Comparison of ENCODE assay signal across 19 cellular contexts in genomic region chr9:131965841-131966240, GRCh38.
DNase-seq lines count a peak whose midpoint lies in the region; ATAC-seq and TF ChIP-seq lines count a peak whose summit lies in the region.
"Had no signal": no experiment of that assay in that cellular context is flagged by ENCODE, and none has a peak within 500 bp of the region (broad histone marks: within the 10 kb centered on the region; RNA-seq: fewer than 3 reads in every experiment).

No MANE protein-coding gene starts in this region.

- no peak for TF ChIP-seq CTCF in GM23338 (conservative IDR thresholded peaks at IDR 0.05; ENCODE audit: low read depth in 2 of 2)
- TF ChIP-seq CTCF in endodermal cell (conservative IDR thresholded peaks at IDR 0.05): no peak
- TF ChIP-seq CTCF in natural killer cell (IDR thresholded peaks at IDR 0.05): no peak
- no peak for TF ChIP-seq CTCF in gastroesophageal sphincter (IDR thresholded peaks at IDR 0.05)

- peak overlapping the region; percentile 53 for H2BK12ac ChIP-seq in trophoblast cell (ENCODE audit: low read length)

- H3K27ac Mint-ChIP-seq in GM23338: no peak overlapping the region
- no peak overlapping the region for H3K27ac Mint-ChIP-seq in endodermal cell
- no peak overlapping the region for H3K27ac Mint-ChIP-seq in natural killer cell
- H3K27ac Mint-ChIP-seq: B cell; CD8-positive, alpha-beta T cell; HFFc6 had no signal

- H3K4me1 Mint-ChIP-seq in GM23338: peaks cover 25% of the 10 kb centered on the region
- peaks cover 19% of the 10 kb centered on the region for H3K4me1 Mint-ChIP-seq in endodermal cell
- peaks cover 12 to 23% of the 10 kb centered on the region in 2 donors for H3K4me1 Mint-ChIP-seq in natural killer cell
- H3K4me1 Mint-ChIP-seq: B cell had no signal

- H4K20me1 ChIP-seq in GM23338 (replicated peaks; ENCODE audit: insufficient read depth): peaks cover 48% of the 10 kb centered on the region

- H3K4me2 ChIP-seq in GM23338 (no peak overlapping the region), trophoblast cell (ENCODE audit: low read length) (no peak overlapping the region)
- H3K4me2 ChIP-seq: BLaER1 had no signal

- H3K36me3 ChIP-seq in GM23338 (ENCODE audit: insufficient read depth): no peaks in the 10 kb centered on the region
- no peaks in the 10 kb centered on the region for H3K36me3 ChIP-seq in NT2/D1 (ENCODE audit: insufficient read depth, insufficient read length, low read length)
- no peaks in the 10 kb centered on the region for H3K36me3 ChIP-seq in endodermal cell (ENCODE audit: control insufficient read depth, insufficient read depth, low read length)
- H3K36me3 ChIP-seq in trophoblast cell (ENCODE audit: control insufficient read depth in 1 of 2, insufficient read depth in 2 of 2, low read length in 2 of 2): no peaks in the 10 kb centered on the region
- no peaks in the 10 kb centered on the region for H3K36me3 ChIP-seq in gastroesophageal sphincter
- H3K36me3 ChIP-seq: BLaER1 had no signal

- H3K4me1 ChIP-seq in GM23338 (ENCODE audit: insufficient read depth) (peaks cover 32% of the 10 kb centered on the region), NT2/D1 (ENCODE audit: insufficient read depth, insufficient read length) (peaks cover 6% of the 10 kb centered on the region), endodermal cell (ENCODE audit: control insufficient read depth, insufficient read depth, low read length) (peaks cover 3% of the 10 kb centered on the region), trophoblast cell (ENCODE audit: control insufficient read depth in 1 of 2, insufficient read depth in 2 of 2, low read length in 2 of 2) (peaks cover 10 to 13% of the 10 kb centered on the region in 2 experiments), gastroesophageal sphincter (peaks cover 0 to 13% (median 0%) of the 10 kb centered on the region in 3 donors)
- H3K4me1 ChIP-seq: Caco-2 had no signal

- no peak overlapping the region for H4K91ac ChIP-seq in trophoblast cell (ENCODE audit: low read depth, low read length)

- H4K12ac ChIP-seq in trophoblast cell (ENCODE audit: low read depth, low read length): no peak overlapping the region

- intact Hi-C loops in natural killer cell (cut with micrococcal nuclease): no loop called here

- H3K18ac ChIP-seq in trophoblast cell (ENCODE audit: low read length): no peak overlapping the region

- no peak overlapping the region for H2BK5ac ChIP-seq in trophoblast cell (ENCODE audit: low read depth, low read length, poor library complexity)

- no peak overlapping the region for H3K14ac ChIP-seq in trophoblast cell (ENCODE audit: low read length)

- H3K9me3 Mint-ChIP-seq in GM23338 (no peaks in the 10 kb centered on the region), endodermal cell (no peaks in the 10 kb centered on the region), natural killer cell (peaks cover 6% of the 10 kb centered on the region in 2 donors)
- H3K9me3 Mint-ChIP-seq: CD8-positive, alpha-beta T cell; HFFc6 had no signal

- no peak overlapping the region for H3K4ac ChIP-seq in trophoblast cell (ENCODE audit: low read depth, low read length)

- H3K27ac ChIP-seq in GM23338 (ENCODE audit: low read depth) (no peak overlapping the region), endodermal cell (ENCODE audit: low read depth, low read length) (no peak overlapping the region), trophoblast cell (ENCODE audit: low read depth, low read length) (no peak overlapping the region), gastroesophageal sphincter (no peak overlapping the region)
- H3K27ac ChIP-seq: 22Rv1, BLaER1, C4-2B had no signal

- H3K27me3 ChIP-seq in GM23338 (ENCODE audit: insufficient read depth) (peaks cover 54% of the 10 kb centered on the region), NT2/D1 (ENCODE audit: insufficient read depth, insufficient read length) (no peaks in the 10 kb centered on the region), endodermal cell (ENCODE audit: control insufficient read depth, insufficient read depth, low read length, poor library complexity, severe bottlenecking) (no peaks in the 10 kb centered on the region), trophoblast cell (ENCODE audit: insufficient read depth, low read length) (no peaks in the 10 kb centered on the region), gastroesophageal sphincter (no peaks in the 10 kb centered on the region)
- H3K27me3 ChIP-seq: BLaER1 had no signal

- no peak overlapping the region for H3K23ac ChIP-seq in trophoblast cell (ENCODE audit: low read length)

- WGBS in endodermal cell (ENCODE audit: insufficient coverage in 1 of 2, insufficient read length in 1 of 2), 2 experiments: 55% methylated on average over 7 of the region's 7 CpGs; no CpG with 5 or more reads in 1 of the 2 experiments
- WGBS in trophoblast cell (ENCODE audit: extremely low coverage, insufficient coverage, insufficient read length): no CpG with 5 or more reads among the region's 7 CpGs
- 79 to 89% methylated on average over 3 to 5 of the region's 7 CpGs for WGBS in gastroesophageal sphincter (ENCODE audit: low coverage in 1 of 2), 2 donors

- H3K4me3 Mint-ChIP-seq in GM23338 (no peak overlapping the region), endodermal cell (no peak overlapping the region), natural killer cell (no peak overlapping the region)
- H3K4me3 Mint-ChIP-seq: B cell; CD4-positive, CD25-positive, alpha-beta regulatory T cell; CD8-positive, alpha-beta T cell; HFFc6 had no signal

- TF ChIP-seq EP300 in gastroesophageal sphincter (IDR thresholded peaks at IDR 0.05): no peak

- no peaks in the 10 kb centered on the region for H3K9me3 ChIP-seq in NT2/D1 (ENCODE audit: insufficient read depth, low read length)
- no peaks in the 10 kb centered on the region for H3K9me3 ChIP-seq in endodermal cell (ENCODE audit: control insufficient read depth, low read length)
- no peaks in the 10 kb centered on the region for H3K9me3 ChIP-seq in trophoblast cell (ENCODE audit: insufficient read depth, low read depth, low read length)
- H3K9me3 ChIP-seq in gastroesophageal sphincter: no peaks in the 10 kb centered on the region
- H3K9me3 ChIP-seq: BLaER1, Caco-2 had no signal

- H3K27me3 Mint-ChIP-seq in GM23338 (ENCODE audit: insufficient read depth, low read depth, poor library complexity): peaks cover 33% of the 10 kb centered on the region
- H3K27me3 Mint-ChIP-seq in endodermal cell (ENCODE audit: insufficient read depth): peaks cover 10% of the 10 kb centered on the region
- no peaks in the 10 kb centered on the region for H3K27me3 Mint-ChIP-seq in natural killer cell (ENCODE audit: low read depth in 2 of 2)
- H3K27me3 Mint-ChIP-seq: B cell; CD4-positive, CD25-positive, alpha-beta regulatory T cell had no signal

- H3F3A ChIP-seq in GM23338 (replicated peaks; ENCODE audit: low read depth): no peaks in the 10 kb centered on the region

- peak; percentile 85 for ATAC-seq in GM23338
- ATAC-seq in natural killer cell: no peak
- ATAC-seq in gastroesophageal sphincter: no peak
- ATAC-seq: CD8-positive, alpha-beta T cell; HCT116 had no signal

- peak; percentile 49 for DNase-seq in GM23338 (ENCODE audit: low spot score)
- DNase-seq in NT2/D1 (ENCODE audit: low read depth, low spot score): peak; percentile 15
- DNase-seq in endodermal cell: peak; percentile 75
- no peak for DNase-seq in trophoblast cell
- DNase-seq in natural killer cell: no peak
- no peak for DNase-seq in NCI-H2227 treated with DMSO at 0.1 percent for 48 hours (lab: John Stamatoyannopoulos, UW)
- DNase-seq: Caco-2; CD4-positive, CD25-positive, alpha-beta regulatory T cell; CD8-positive, alpha-beta T cell; DMS153; DND-41; H7; HFFc6 had no signal

- H4K8ac ChIP-seq in trophoblast cell (ENCODE audit: low read depth, low read length): no peak overlapping the region

- peaks cover 7% of the 10 kb centered on the region; the same call in 2 of the 3 replicates for H3K36me3 Mint-ChIP-seq in GM23338 (ENCODE audit: low read depth)
- peaks cover 6% of the 10 kb centered on the region for H3K36me3 Mint-ChIP-seq in endodermal cell (ENCODE audit: low read depth)
- H3K36me3 Mint-ChIP-seq in natural killer cell: no peaks in the 10 kb centered on the region

- H2AFZ ChIP-seq in GM23338 (no peak overlapping the region), trophoblast cell (ENCODE audit: insufficient read depth, low read length, poor library complexity) (no peak overlapping the region)

- H3K79me2 ChIP-seq in GM23338 (replicated peaks; ENCODE audit: insufficient read depth): no peaks in the 10 kb centered on the region; the same call in 1 of the 2 replicates
- H3K79me2 ChIP-seq in trophoblast cell (ENCODE audit: control insufficient read depth, insufficient read depth, low read length, poor library complexity): peaks cover 6% of the 10 kb centered on the region

- TF ChIP-seq POLR2A in gastroesophageal sphincter (IDR thresholded peaks at IDR 0.05): no peak

- H3K4me3 ChIP-seq in GM23338: no peak overlapping the region
- no peak overlapping the region for H3K4me3 ChIP-seq in NT2/D1 (ENCODE audit: insufficient read length, low read depth)
- H3K4me3 ChIP-seq in endodermal cell (ENCODE audit: low read length): no peak overlapping the region
- no peak overlapping the region for H3K4me3 ChIP-seq in trophoblast cell (ENCODE audit: low read depth, low read length)
- H3K4me3 ChIP-seq in gastroesophageal sphincter: no peak overlapping the region
- H3K4me3 ChIP-seq: BLaER1 had no signal

- no peak overlapping the region for H2BK120ac ChIP-seq in trophoblast cell (ENCODE audit: insufficient read depth, low read length, poor library complexity)

- no peaks in the 10 kb centered on the region for H3K9me2 ChIP-seq in GM23338 (ENCODE audit: insufficient read depth)

- peaks cover 7% of the 10 kb centered on the region for H3K79me1 ChIP-seq in trophoblast cell (ENCODE audit: low read length)

- H2AK5ac ChIP-seq in trophoblast cell (ENCODE audit: low read length): no peak overlapping the region

- H3K9ac ChIP-seq in NT2/D1 (ENCODE audit: insufficient read length, low read depth) (no peak overlapping the region), endodermal cell (ENCODE audit: extremely low read depth, low read length, poor library complexity, severe bottlenecking) (no peak overlapping the region), trophoblast cell (ENCODE audit: low read length) (no peak overlapping the region)
- H3K9ac ChIP-seq: BLaER1 had no signal

TF ChIP-seq in GM23338, 12 proteins besides CTCF, POLR2A, EP300 and RAD21 (continues in another document):
- TF ChIP-seq ETS1 (IDR thresholded peaks at IDR 0.05): no peak
- no peak; the same call in 1 of the 2 replicates for TF ChIP-seq NANOG (IDR thresholded peaks at IDR 0.05; ENCODE audit: borderline replicate concordance)
- no peak for TF ChIP-seq CREB1 (CRISPR knock-in tag; IDR thresholded peaks at IDR 0.05; ENCODE audit: low read depth)
- TF ChIP-seq STAT1 (IDR thresholded peaks at IDR 0.05; ENCODE audit: unreplicated experiment): no peak

Comparison
In these comparisons a context has a peak if more than half of its experiments do, and no peak if none do; other contexts are left out.
1. DNase-seq: peak in GM23338 (single experiment), NT2/D1 (single experiment) and endodermal cell (single experiment); none in trophoblast cell (0 of 2), natural killer cell (single experiment) and NCI-H2227 treated with DMSO at 0.1 percent for 48 hours (single experiment).